ENCODE assay signal across 34 cellular contexts in genomic region chr5:168031614-168032013, GRCh38.
"Had no signal": no experiment of that assay in that cellular context is flagged by ENCODE, and none has a peak within 500 bp of the region (broad histone marks: within the 10 kb centered on the region; RNA-seq: fewer than 3 reads in every experiment).

No MANE protein-coding gene starts in this region.

- H3K4me3 ChIP-seq: MG63 had no signal

- H3K36me3 ChIP-seq: MG63 had no signal

- H3K9me3 ChIP-seq: MG63 had no signal

- DNase-seq: Karpas-422, Kasumi-1, MG63, MM.1S, MV-4-11, NCI-H1048, NCI-H1092, NCI-H1092 treated with DMSO at 0.1 percent for 48 hours, NCI-H1105, NCI-H1105 treated with DMSO at 0.1 percent for 48 hours, NCI-H1417, NCI-H1417 treated with DMSO at 0.1 percent for 48 hours, NCI-H1436, NCI-H1436 treated with DMSO at 0.1 percent for 48 hours, NCI-H146, NCI-H1694, NCI-H1694 treated with DMSO at 0.1 percent for 48 hours, NCI-H187, NCI-H187 treated with DMSO at 0.1 percent for 48 hours, NCI-H1930, NCI-H2029, NCI-H2029 treated with DMSO at 0.1 percent for 48 hours, NCI-H2081, NCI-H2081 treated with DMSO at 0.1 percent for 48 hours, NCI-H2107, NCI-H2171, NCI-H2171 treated with DMSO at 0.1 percent for 48 hours, NCI-H2227 treated with DMSO at 0.1 percent for 48 hours, NCI-H226, NCI-H345, NCI-H446, NCI-H446 treated with DMSO at 0.1 percent for 48 hours, NCI-H510A, NCI-H510A treated with DMSO at 0.1 percent for 48 hours had no signal
